18 cellular contexts compared by ENCODE assay signal in the genomic region with DNA sequence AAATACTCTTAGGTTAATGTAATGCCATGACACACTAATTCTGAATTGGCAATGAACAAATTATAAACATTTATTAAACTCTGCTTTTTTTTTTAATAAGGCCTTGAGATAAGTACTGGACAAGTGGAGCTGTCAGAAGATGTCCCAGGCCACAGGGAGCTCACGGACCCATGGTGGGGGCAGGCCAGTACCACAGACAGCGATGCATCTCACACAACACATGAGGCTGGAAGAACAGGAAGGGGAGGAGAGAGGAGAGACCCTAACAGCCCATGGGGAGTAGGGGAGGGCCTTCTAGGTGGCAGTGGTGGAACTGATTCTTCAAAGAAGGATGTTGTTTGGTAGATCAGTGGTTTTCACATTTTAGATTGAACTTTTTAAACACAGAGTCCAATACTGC.
DNase-seq lines count a peak whose midpoint lies in the region; ATAC-seq, FAIRE-seq and TF ChIP-seq lines count a peak whose summit lies in the region.
"Had no signal": no experiment of that assay in that cellular context is flagged by ENCODE, and none has a peak within 500 bp of the region (broad histone marks: within the 10 kb centered on the region; RNA-seq: fewer than 3 reads in every experiment).

No MANE protein-coding gene starts in this region.

- H2BK15ac ChIP-seq in IMR-90 (ENCODE audit: low read depth, low read length) (no peak overlapping the region), H1 (ENCODE audit: low read length) (no peak overlapping the region), mesendoderm (replicated peaks; ENCODE audit: low read depth) (no peak overlapping the region)

- H4K5ac ChIP-seq in IMR-90 (ENCODE audit: low read depth, low read length): no peak overlapping the region
- no peak overlapping the region for H4K5ac ChIP-seq in H1 (ENCODE audit: insufficient read length, low read depth, low read length)
- no peak overlapping the region for H4K5ac ChIP-seq in mesendoderm (ENCODE audit: low read length)

- no peak overlapping the region for H4K8ac ChIP-seq in IMR-90 (ENCODE audit: low read depth in 2 of 2, low read length in 2 of 2)
- H4K8ac ChIP-seq in H1 (ENCODE audit: extremely low read depth, insufficient read depth, low read length): no peak overlapping the region
- no peak overlapping the region for H4K8ac ChIP-seq in mesendoderm (ENCODE audit: low read depth, low read length)

- no peak overlapping the region for H3K4me3 ChIP-seq in heart right ventricle
- no peak overlapping the region for H3K4me3 ChIP-seq in right atrium auricular region
- no peak overlapping the region for H3K4me3 ChIP-seq in IMR-90 (ENCODE audit: insufficient read depth, low read depth, low read length)
- H3K4me3 ChIP-seq in H1 (ENCODE audit: extremely low read depth in 1 of 4, insufficient read depth in 2 of 4, low read depth in 3 of 4, low read length in 4 of 4): no peak overlapping the region
- H3K4me3 ChIP-seq in mesendoderm (ENCODE audit: low read length): no peak overlapping the region
- no peak overlapping the region for H3K4me3 ChIP-seq in sigmoid colon
- H3K4me3 ChIP-seq: A549, HAP-1, K562 had no signal

- H3K27ac ChIP-seq in heart right ventricle: no peak overlapping the region
- H3K27ac ChIP-seq in right atrium auricular region: no peak overlapping the region
- H3K27ac ChIP-seq in IMR-90 (ENCODE audit: insufficient read depth, low read length): no peak overlapping the region
- no peak overlapping the region for H3K27ac ChIP-seq in H1 (ENCODE audit: low read depth, low read length)
- no peak overlapping the region for H3K27ac ChIP-seq in mesendoderm (ENCODE audit: low read depth, low read length)
- H3K27ac ChIP-seq in sigmoid colon: no peak overlapping the region
- H3K27ac ChIP-seq: A549, C4-2B had no signal

- H3K23ac ChIP-seq in IMR-90 (ENCODE audit: low read depth, low read length) (no peak overlapping the region), H1 (ENCODE audit: insufficient read length) (no peak overlapping the region), mesendoderm (ENCODE audit: low read length) (no peak overlapping the region)

- ATAC-seq in heart right ventricle (peak in 5 of 8 donors; percentile 45 to 59 (median 54)), IMR-90 (ENCODE audit: low read depth) (no peak; the same call in 1 of the 2 replicates), GM21529 (IDR thresholded peaks at IDR 0.05; ENCODE audit: unreplicated experiment) (no peak)
- ATAC-seq: A549, K562 had no signal

- no peak overlapping the region for H2BK12ac ChIP-seq in H1 (ENCODE audit: low read depth, low read length)

- H2AK5ac ChIP-seq in IMR-90 (ENCODE audit: low read depth, low read length) (0 out of 2 replicates have a peak overlapping the region, but pooled peaks have one; percentile 60), H1 (ENCODE audit: low read depth, low read length) (no peak overlapping the region), mesendoderm (ENCODE audit: low read length) (no peak overlapping the region)

- POLR2A ChIA-PET in IMR-90 (lab: Charles Lee; ENCODE audit: unreplicated experiment) (no interaction called here), H1 (lab: Charles Lee; ENCODE audit: partially characterized antibody) (no interaction called here)

- dilution Hi-C loops in IMR-90 (cut with HindIII; ENCODE audit: low sequenced_read_pairs, unreplicated experiment): no loop called here

- no TSS peak for BruUV-seq in IMR-90 (replicated peaks; lab: Mats Ljungman, UMichigan)

- intact Hi-C loops in heart right ventricle (cut with DNase I) (no loop called here), IMR-90 (cut with micrococcal nuclease) (no loop called here), sigmoid colon (cut with DNase I) (no loop called here)

- peaks cover 8% of the 10 kb centered on the region for H3K9me1 ChIP-seq in IMR-90 (ENCODE audit: insufficient read depth, low read length)

- H3K18ac ChIP-seq in IMR-90 (ENCODE audit: low read depth, low read length) (no peak overlapping the region), H1 (ENCODE audit: extremely low read depth, low read length) (no peak overlapping the region), mesendoderm (ENCODE audit: low read length) (no peak overlapping the region)

- no peaks in the 10 kb centered on the region for H3K27me3 ChIP-seq in heart right ventricle
- H3K27me3 ChIP-seq in right atrium auricular region: no peaks in the 10 kb centered on the region
- no peaks in the 10 kb centered on the region for H3K27me3 ChIP-seq in IMR-90 (ENCODE audit: control insufficient read depth, insufficient read depth, low read length)
- H3K27me3 ChIP-seq in H1 (replicated peaks in 1 of 4; ENCODE audit: control insufficient read depth in 3 of 4, extremely low read depth in 1 of 4, insufficient read depth in 3 of 4, low read length in 3 of 4): no peaks in the 10 kb centered on the region
- no peaks in the 10 kb centered on the region for H3K27me3 ChIP-seq in mesendoderm (ENCODE audit: insufficient read depth, low read length, poor library complexity)
- H3K27me3 ChIP-seq in sigmoid colon: no peaks in the 10 kb centered on the region

- no peak overlapping the region for H3K4ac ChIP-seq in IMR-90 (ENCODE audit: low read depth, low read length)
- peak overlapping the region; percentile 23 for H3K4ac ChIP-seq in H1 (replicated peaks; ENCODE audit: insufficient read length, low read depth, low read length)
- H3K4ac ChIP-seq in mesendoderm (ENCODE audit: low read depth, low read length): no peak overlapping the region

- no peak overlapping the region for H4K91ac ChIP-seq in IMR-90 (ENCODE audit: insufficient read depth, low read depth, low read length)
- H4K91ac ChIP-seq in H1 (replicated peaks; ENCODE audit: insufficient read length, low read length): no peak overlapping the region

- peak overlapping the region; percentile 33 for H2AFZ ChIP-seq in IMR-90 (replicated peaks; ENCODE audit: low read length, poor library complexity)
- no peak overlapping the region for H2AFZ ChIP-seq in H1 (ENCODE audit: low read length)

- TF ChIP-seq RAD21 in IMR-90 (IDR thresholded peaks at IDR 0.05; ENCODE audit: low read length) (no peak), H1 (IDR thresholded peaks at IDR 0.05 in 1 of 2, conservative IDR thresholded peaks at IDR 0.05 in 1 of 2; ENCODE audit: low read depth in 2 of 2, low read length in 2 of 2) (no peak)

- H3K9ac ChIP-seq in IMR-90 (ENCODE audit: low read depth, low read length) (no peak overlapping the region), H1 (replicated peaks in 1 of 4; ENCODE audit: extremely low read depth in 1 of 4, low read depth in 3 of 4, low read length in 3 of 4) (no peak overlapping the region), mesendoderm (ENCODE audit: low read length) (no peak overlapping the region)

- H3K79me2 ChIP-seq in H1 (ENCODE audit: control insufficient read depth in 1 of 2, insufficient read depth in 2 of 2, low read length in 2 of 2): no peaks in the 10 kb centered on the region; a peak in 1 of 4 replicates
- H3K79me2 ChIP-seq in mesendoderm (ENCODE audit: control insufficient read depth, insufficient read depth, low read length): no peaks in the 10 kb centered on the region

- H3K36me3 ChIP-seq in heart right ventricle: no peaks in the 10 kb centered on the region
- H3K36me3 ChIP-seq in right atrium auricular region: no peaks in the 10 kb centered on the region
- no peaks in the 10 kb centered on the region for H3K36me3 ChIP-seq in IMR-90 (ENCODE audit: control insufficient read depth, insufficient read depth, low read length)
- no peaks in the 10 kb centered on the region for H3K36me3 ChIP-seq in H1 (ENCODE audit: control insufficient read depth in 2 of 4, insufficient read depth in 4 of 4, low read length in 3 of 4)
- no peaks in the 10 kb centered on the region for H3K36me3 ChIP-seq in mesendoderm (ENCODE audit: control insufficient read depth, insufficient read depth, low read length)
- no peaks in the 10 kb centered on the region for H3K36me3 ChIP-seq in sigmoid colon
- H3K36me3 ChIP-seq: HAP-1 had no signal

- H3K4me1 ChIP-seq in heart right ventricle: peaks cover 0 to 55% (median 18%) of the 10 kb centered on the region in 9 donors
- H3K4me1 ChIP-seq in right atrium auricular region: peaks cover 0 to 3% of the 10 kb centered on the region in 2 donors
- no peaks in the 10 kb centered on the region; the same call in 1 of the 2 replicates for H3K4me1 ChIP-seq in IMR-90 (ENCODE audit: control insufficient read depth, insufficient read depth, low read length)
- peaks cover 0 to 6% (median 0%) of the 10 kb centered on the region in 4 experiments; a peak in 2 of 7 replicates for H3K4me1 ChIP-seq in H1 (replicated peaks in 1 of 4; ENCODE audit: control insufficient read depth in 3 of 4, insufficient read depth in 4 of 4, low read length in 3 of 4)
- H3K4me1 ChIP-seq in mesendoderm (ENCODE audit: control insufficient read depth, low read depth, low read length): no peaks in the 10 kb centered on the region
- H3K4me1 ChIP-seq in sigmoid colon: peaks cover 0 to 6% (median 2%) of the 10 kb centered on the region in 4 donors
- H3K4me1 ChIP-seq: A549, Caco-2 had no signal

- FAIRE-seq in H1 (lab: Jason Lieb, UNC): no peak
- FAIRE-seq: A549, D721Med, K562 had no signal

- H4K20me1 ChIP-seq in IMR-90 (ENCODE audit: insufficient read depth, low read length): no peaks in the 10 kb centered on the region; the same call in 1 of the 2 replicates
- H4K20me1 ChIP-seq in H1 (replicated peaks in 1 of 2; ENCODE audit: control insufficient read depth in 1 of 2, insufficient read depth in 2 of 2, low read length in 2 of 2): no peaks in the 10 kb centered on the region

- H3K4me2 ChIP-seq in IMR-90 (ENCODE audit: low read depth, low read length) (no peak overlapping the region), H1 (ENCODE audit: insufficient read depth in 1 of 2, low read depth in 2 of 2, low read length in 2 of 2) (no peak overlapping the region), mesendoderm (ENCODE audit: low read length) (no peak overlapping the region)
- H3K4me2 ChIP-seq: A549 had no signal

- CTCF ChIA-PET in IMR-90 (lab: Yijun Ruan, JAX): interaction anchor here (0.6 kb wide), 1 partner anchor 55 kb away, joined by 6 read pairs; no protein-coding TSS in a partner anchor
- CTCF ChIA-PET in H1 (lab: Charles Lee; ENCODE audit: partially characterized antibody): interaction anchor here (0.6 kb wide), 1 partner anchor 402 kb away, joined by 3 read pairs; no protein-coding TSS in a partner anchor

- TF ChIP-seq EP300 in H1 (IDR thresholded peaks at IDR 0.05; ENCODE audit: borderline replicate concordance in 1 of 2, low read depth in 2 of 2, low read length in 2 of 2) (no peak), sigmoid colon (IDR thresholded peaks at IDR 0.05) (no peak)

- no peaks in the 10 kb centered on the region for H3K23me2 ChIP-seq in H1 (ENCODE audit: low read depth, low read length)

- H3K9me3 ChIP-seq in heart right ventricle (no peaks in the 10 kb centered on the region), right atrium auricular region (no peaks in the 10 kb centered on the region), IMR-90 (ENCODE audit: control insufficient read depth, insufficient read depth, low read length) (no peaks in the 10 kb centered on the region), H1 (ENCODE audit: insufficient read depth in 2 of 2, low read depth in 1 of 2, low read length in 1 of 2) (no peaks in the 10 kb centered on the region), sigmoid colon (no peaks in the 10 kb centered on the region)
- H3K9me3 ChIP-seq: A549, Caco-2, HAP-1 had no signal

- H2AK9ac ChIP-seq in IMR-90 (replicated peaks; ENCODE audit: low read depth, low read length, poor library complexity): no peak overlapping the region

- DNase-seq in heart right ventricle (no peak), right atrium auricular region (ENCODE audit: low spot score) (no peak), IMR-90 (no peak), H1 (ENCODE audit: low read depth in 1 of 2, low spot score in 2 of 2) (no peak), mesendoderm (peak; percentile 23), A172 (ENCODE audit: low spot score) (no peak), sigmoid colon (no peak)
- DNase-seq: AML-193; Caco-2; CD4-positive, alpha-beta T cell; DMS79; GDM1 had no signal

- no peak for TF ChIP-seq CTCF in heart right ventricle (IDR thresholded peaks at IDR 0.05)
- no peak for TF ChIP-seq CTCF in right atrium auricular region (IDR thresholded peaks at IDR 0.05)
- TF ChIP-seq CTCF in IMR-90 (conservative IDR thresholded peaks at IDR 0.05; ENCODE audit: low read depth, low read length): no peak
- TF ChIP-seq CTCF in H1 (IDR thresholded peaks at IDR 0.05; ENCODE audit: control extremely low read depth in 1 of 3, insufficient read depth in 1 of 3, low read depth in 1 of 3, low read length in 3 of 3): no peak
- no peak for TF ChIP-seq CTCF in sigmoid colon (IDR thresholded peaks at IDR 0.05)

- peaks cover 4 to 10% of the 10 kb centered on the region in 2 experiments; a peak in 2 of 4 replicates for H3K79me1 ChIP-seq in IMR-90 (ENCODE audit: low read depth in 1 of 2, low read length in 2 of 2)
- no peaks in the 10 kb centered on the region for H3K79me1 ChIP-seq in H1 (ENCODE audit: low read depth, low read length)
- H3K79me1 ChIP-seq in mesendoderm (ENCODE audit: low read length): no peaks in the 10 kb centered on the region

- in situ Hi-C loops in IMR-90 (cut with MboI; ENCODE audit: low sequenced_read_pairs): no loop called here

- 54 to 77% methylated on average over 2 of the region's 2 CpGs for WGBS in heart right ventricle, 2 donors
- no CpG with 5 or more reads among the region's 2 CpGs for WGBS in IMR-90 (ENCODE audit: extremely low coverage in 2 of 2, insufficient read length in 1 of 2), 2 experiments
- 82% methylated on average over 2 of the region's 2 CpGs; no CpG with 5 or more reads in 1 of the 2 experiments for WGBS in H1 (ENCODE audit: extremely low coverage in 1 of 2, insufficient coverage in 1 of 2, insufficient read length in 1 of 2, insufficient replicate concordance in 2 of 2, low coverage in 1 of 2, low lambda C conversion rate in 2 of 2, missing lambda C conversion rate in 1 of 2), 2 experiments
- no CpG with 5 or more reads among the region's 2 CpGs for WGBS in mesendoderm (ENCODE audit: extremely low coverage, insufficient coverage, low lambda C conversion rate)
- WGBS in sigmoid colon, 2 donors: 93 to 94% methylated on average over 2 of the region's 2 CpGs

- no peak overlapping the region for H2BK120ac ChIP-seq in IMR-90 (ENCODE audit: low read depth, low read length)
- no peak overlapping the region for H2BK120ac ChIP-seq in H1 (replicated peaks; ENCODE audit: low read depth, low read length)
- H2BK120ac ChIP-seq in mesendoderm (ENCODE audit: low read depth, low read length): no peak overlapping the region

- H3K56ac ChIP-seq in IMR-90 (ENCODE audit: extremely low read depth, insufficient read depth, low read length): no peak overlapping the region
- no peak overlapping the region for H3K56ac ChIP-seq in H1 (replicated peaks; ENCODE audit: insufficient read length, low read depth, low read length)
- H3K56ac ChIP-seq in mesendoderm (ENCODE audit: low read length): no peak overlapping the region

- H2BK20ac ChIP-seq in IMR-90 (ENCODE audit: low read depth, low read length) (no peak overlapping the region), H1 (ENCODE audit: low read length) (no peak overlapping the region)

- H2BK5ac ChIP-seq in IMR-90 (ENCODE audit: low read depth, low read length, poor library complexity, severe bottlenecking) (no peak overlapping the region), H1 (ENCODE audit: low read depth, low read length) (no peak overlapping the region), mesendoderm (ENCODE audit: low read length) (no peak overlapping the region)

- TF ChIP-seq POLR2A in IMR-90 (IDR thresholded peaks at IDR 0.05; ENCODE audit: low read depth, low read length): no peak
- no peak for TF ChIP-seq POLR2A in H1 (IDR thresholded peaks at IDR 0.05; ENCODE audit: control extremely low read depth in 1 of 2, low read depth in 2 of 2, low read length in 2 of 2)
- TF ChIP-seq POLR2A in sigmoid colon (IDR thresholded peaks at IDR 0.05): no peak

- H3K14ac ChIP-seq in IMR-90 (replicated peaks; ENCODE audit: low read depth, low read length) (no peak overlapping the region), H1 (ENCODE audit: insufficient read length) (no peak overlapping the region)

Comparison
In these comparisons a context has a peak if more than half of its experiments do, and no peak if none do; other contexts are left out.
1. ATAC-seq: peak in heart right ventricle (5 of 8); none in IMR-90 (single experiment) and GM21529 (single experiment).